13 cellular contexts compared by ENCODE assay signal in genomic region chr5:119583684-119584083, GRCh38. TPM values are rescaled to one million over a fixed set of nuclear protein-coding genes. Genes with fewer than 3 reads are reported as not detected.
DNase-seq lines count a peak whose midpoint lies in the region; ATAC-seq and TF ChIP-seq lines count a peak whose summit lies in the region.
"Had no signal": no experiment of that assay in that cellular context is flagged by ENCODE, and none has a peak within 500 bp of the region (broad histone marks: within the 10 kb centered on the region; RNA-seq: fewer than 3 reads in every experiment).

No MANE protein-coding gene starts in this region.

- H3K9ac ChIP-seq in colonic mucosa (ENCODE audit: low read depth in 2 of 2, low read length in 2 of 2): no peak overlapping the region

- no peaks in the 10 kb centered on the region for H3K36me3 ChIP-seq in colonic mucosa
- H3K36me3 ChIP-seq: breast epithelium, esophagus muscularis mucosa, left lung had no signal

- no peaks in the 10 kb centered on the region for H3K9me3 ChIP-seq in colonic mucosa
- H3K9me3 ChIP-seq: breast epithelium, esophagus muscularis mucosa, left lung had no signal

- no peak overlapping the region for H3K4me3 ChIP-seq in colonic mucosa
- H3K4me3 ChIP-seq: breast epithelium, esophagus muscularis mucosa, left lung had no signal

- H3K36me3 Mint-ChIP-seq in natural killer cell: no peaks in the 10 kb centered on the region

- no peaks in the 10 kb centered on the region for H3K27me3 ChIP-seq in colonic mucosa
- H3K27me3 ChIP-seq: breast epithelium, esophagus muscularis mucosa, left lung had no signal

- no peaks in the 10 kb centered on the region for H3K4me1 Mint-ChIP-seq in natural killer cell

- ATAC-seq in GM19351 (IDR thresholded peaks at IDR 0.05; ENCODE audit: unreplicated experiment) (peak; percentile 65), HG02763 (IDR thresholded peaks at IDR 0.05; ENCODE audit: unreplicated experiment) (peak; percentile 89), HG03521 (IDR thresholded peaks at IDR 0.05; ENCODE audit: unreplicated experiment) (peak; percentile 80), natural killer cell (no peak)
- ATAC-seq: left lung had no signal

- H3K27me3 Mint-ChIP-seq in natural killer cell (ENCODE audit: low read depth in 2 of 2): peaks cover 0 to 14% of the 10 kb centered on the region in 2 donors

- no peaks in the 10 kb centered on the region for H3K4me1 ChIP-seq in colonic mucosa
- H3K4me1 ChIP-seq: breast epithelium, esophagus muscularis mucosa, left lung had no signal

- no peak for TF ChIP-seq CTCF in natural killer cell (IDR thresholded peaks at IDR 0.05)
- TF ChIP-seq CTCF in colonic mucosa (IDR thresholded peaks at IDR 0.05): no peak

- no peak for DNase-seq in natural killer cell
- DNase-seq in stimulated activated CD4-positive, alpha-beta T cell treated with anti-CD3 and anti-CD28 coated beads, Interleukin-12 subunit alpha, Interleukin-12 subunit beta, amount 100 ng/mL, for 4 hours: no peak
- DNase-seq in HT-29 (ENCODE audit: low spot score): no peak
- no peak for DNase-seq in colonic mucosa
- DNase-seq: left lung, MM.1S had no signal

- H3K4me3 Mint-ChIP-seq in natural killer cell: no peak overlapping the region
- H3K4me3 Mint-ChIP-seq: H9 had no signal

- H3K9me3 Mint-ChIP-seq in natural killer cell: peaks cover 0 to 3% of the 10 kb centered on the region in 2 donors

- no peak overlapping the region for H3K27ac Mint-ChIP-seq in natural killer cell

- no peak overlapping the region for H3K27ac ChIP-seq in colonic mucosa
- H3K27ac ChIP-seq: breast epithelium, esophagus muscularis mucosa, left lung had no signal

- intact Hi-C loops in natural killer cell (cut with micrococcal nuclease) (no loop called here), colonic mucosa (cut with DNase I) (no loop called here)

RNA-seq across cellular contexts. Expression of gene FAM170A, which starts 45.7 kb away (rescaled TPM):
- not detected for total RNA-seq in natural killer cell
- total RNA-seq in HT-29 (2014; rRNA removed; shearing (Covaris generic)): not detected in 2 replicates
- not detected for total RNA-seq in colonic mucosa
- total RNA-seq: esophagus muscularis mucosa; H9; left lung; T-helper 2 cell treated with Interferon-gamma antibody and Interleukin-4, amounts not matched to agents 100 ng/mL and 5 ng/mL, for 36 hours had no signal

Comparison
In these comparisons a context has a peak if more than half of its experiments do, and no peak if none do; other contexts are left out.
1. ATAC-seq: peak in GM19351 (single experiment), HG02763 (single experiment) and HG03521 (single experiment); none in natural killer cell (0 of 3).